ENCODE assay signal across 15 cellular contexts in genomic region chr5:17146280-17146841, GRCh38.
DNase-seq lines count a peak whose midpoint lies in the region; ATAC-seq, FAIRE-seq and TF ChIP-seq lines count a peak whose summit lies in the region.
"Had no signal": no experiment of that assay in that cellular context is flagged by ENCODE, and none has a peak within 500 bp of the region (broad histone marks: within the 10 kb centered on the region; RNA-seq: fewer than 3 reads in every experiment).

No MANE protein-coding gene starts in this region.

- intact Hi-C loops in K562 (cut with micrococcal nuclease) = no loop called here
- intact Hi-C loops in sciatic nerve (cut with DNase I) = no loop called here

- FAIRE-seq in K562 (lab: Jason Lieb, UNC) (no peak), keratinocyte (lab: Jason Lieb, UNC) (no peak), small intestine (lab: Jason Lieb, UNC) (no peak)
- FAIRE-seq: GM19239 had no signal

- no peak for TF ChIP-seq EP300 in K562 (IDR thresholded peaks at IDR 0.05; ENCODE audit: low read length)

- BruUV-seq in K562 (replicated peaks; lab: Mats Ljungman, UMichigan) = no TSS peak

- H3K27ac ChIP-seq in HUES64 (ENCODE audit: low read depth, low read length) (peak overlapping the region; percentile 85; the same call in 1 of the 2 replicates), K562 (ENCODE audit: extremely low read depth, low read depth, low read length) (no peak overlapping the region), keratinocyte (ENCODE audit: control insufficient read depth, insufficient read depth, low read length) (no peak overlapping the region), small intestine (ENCODE audit: low read depth in 1 of 2, low read length in 1 of 2) (no peak overlapping the region)
- H3K27ac ChIP-seq: Peyer's patch had no signal

- WGBS in HUES64 = 68% methylated on average over 5 of the region's 5 CpGs
- 1% methylated on average over 4 of the region's 5 CpGs for WGBS in K562 (ENCODE audit: insufficient coverage, low coverage, missing lambda C conversion rate)
- WGBS in small intestine, 3 donors = 89 to 96% (median 92%) methylated on average over 5 of the region's 5 CpGs

- H3K27me3 ChIP-seq in HUES64 (ENCODE audit: insufficient read depth, low read length) (no peaks in the 10 kb centered on the region; the same call in 1 of the 2 replicates), K562 (ENCODE audit: control insufficient read depth in 2 of 2, insufficient read depth in 2 of 2, low read length in 2 of 2) (peaks cover 0 to 6% of the 10 kb centered on the region in 2 experiments; a peak in 1 of 5 replicates), keratinocyte (ENCODE audit: control insufficient read depth, extremely low read depth, insufficient read depth, low read length) (no peaks in the 10 kb centered on the region), small intestine (ENCODE audit: control insufficient read depth in 2 of 2, insufficient read depth in 2 of 2, low read length in 2 of 2) (no peaks in the 10 kb centered on the region)
- H3K27me3 ChIP-seq: Peyer's patch had no signal

- H3K79me2 ChIP-seq in K562 (ENCODE audit: control insufficient read depth, insufficient read depth, low read length) (no peaks in the 10 kb centered on the region), keratinocyte (ENCODE audit: control insufficient read depth, insufficient read depth, low read length) (no peaks in the 10 kb centered on the region)

- no peak overlapping the region for H3K4me3 ChIP-seq in HUES64 (ENCODE audit: low read length)
- H3K4me3 ChIP-seq in K562 = no peak overlapping the region
- no peak overlapping the region for H3K4me3 ChIP-seq in keratinocyte (ENCODE audit: control insufficient read depth in 2 of 3, extremely low read depth in 1 of 3, insufficient read depth in 2 of 3, low read depth in 1 of 3, low read length in 3 of 3)
- H3K4me3 ChIP-seq in small intestine (ENCODE audit: low read depth in 1 of 2, low read length in 2 of 2) = no peak overlapping the region
- H3K4me3 ChIP-seq: Peyer's patch had no signal

- no peak overlapping the region for H3K4me2 ChIP-seq in K562 (ENCODE audit: insufficient read depth, low read length)
- H3K4me2 ChIP-seq in keratinocyte (ENCODE audit: control insufficient read depth, extremely low read depth, insufficient read depth, low read depth, low read length) = peak overlapping the region; percentile 25
- H3K4me2 ChIP-seq: SK-N-SH had no signal

- H3K36me3 ChIP-seq in HUES64 (ENCODE audit: insufficient read depth, low read length) (no peaks in the 10 kb centered on the region), K562 (ENCODE audit: control insufficient read depth, insufficient read depth, low read length) (no peaks in the 10 kb centered on the region), keratinocyte (ENCODE audit: control insufficient read depth in 2 of 2, extremely low read depth in 1 of 2, insufficient read depth in 2 of 2, low read length in 2 of 2) (no peaks in the 10 kb centered on the region), small intestine (ENCODE audit: control insufficient read depth in 2 of 2, insufficient read depth in 2 of 2, low read length in 2 of 2) (no peaks in the 10 kb centered on the region)
- H3K36me3 ChIP-seq: Peyer's patch had no signal

- no peak for DNase-seq in K562 (ENCODE audit: extremely low read depth in 1 of 4, low spot score in 3 of 4)
- no peak for DNase-seq in keratinocyte (ENCODE audit: low read depth, low spot score)
- DNase-seq in small intestine = no peak
- no peak for DNase-seq in sciatic nerve (ENCODE audit: low spot score)
- DNase-seq: CD4-positive, CD25-positive, alpha-beta regulatory T cell; NCI-H1436; NCI-H2029 treated with DMSO at 0.1 percent for 48 hours; Peyer's patch; Right ventricle myocardium superior; SK-N-SH; T-helper 1 cell had no signal

- H4K20me1 ChIP-seq in K562 (replicated peaks; ENCODE audit: control insufficient read depth, insufficient read depth, low read length) (no peaks in the 10 kb centered on the region), keratinocyte (ENCODE audit: control insufficient read depth, extremely low read depth, insufficient read depth, low read length) (no peaks in the 10 kb centered on the region)

- in situ Hi-C loops in K562 (cut with MboI) = no loop called here

- TF ChIP-seq RAD21 in K562 (CRISPR knock-in tag; conservative IDR thresholded peaks at IDR 0.05 in 1 of 2, IDR thresholded peaks at IDR 0.05 in 1 of 2) = no peak

- dilution Hi-C loops in keratinocyte (cut with MboI; ENCODE audit: extremely low pct_ligation_motif_present, low sequenced_read_pairs) = no loop called here

- H3K4me1 ChIP-seq in HUES64 (ENCODE audit: insufficient read depth, low read length) (peaks cover 23% of the 10 kb centered on the region), K562 (replicated peaks in 1 of 2; ENCODE audit: control insufficient read depth in 2 of 2, insufficient read depth in 2 of 2, low read length in 2 of 2) (no peaks in the 10 kb centered on the region), keratinocyte (ENCODE audit: control insufficient read depth, extremely low read depth, insufficient read depth, low read length) (peaks cover 9% of the 10 kb centered on the region), small intestine (ENCODE audit: control insufficient read depth in 2 of 2, insufficient read depth in 1 of 2, low read depth in 1 of 2, low read length in 1 of 2) (peaks cover 0 to 3% of the 10 kb centered on the region in 2 donors)
- H3K4me1 ChIP-seq: Peyer's patch had no signal

- no peak for ATAC-seq in K562
- ATAC-seq in HG02798 (IDR thresholded peaks at IDR 0.05; ENCODE audit: poor library complexity, unreplicated experiment) = no peak
- ATAC-seq in sciatic nerve = no peak
- ATAC-seq in GM21360 (IDR thresholded peaks at IDR 0.05; ENCODE audit: unreplicated experiment) = no peak

- no peak for TF ChIP-seq CTCF in K562 (IDR thresholded peaks at IDR 0.05 in 2 of 3, conservative IDR thresholded peaks at IDR 0.05 in 1 of 3; ENCODE audit: insufficient read depth in 2 of 3, low read depth in 1 of 3, low read length in 3 of 3)
- TF ChIP-seq CTCF in keratinocyte (optimal IDR thresholded peaks at IDR 0.05 in 1 of 3, IDR thresholded peaks at IDR 0.05 in 1 of 3, conservative IDR thresholded peaks at IDR 0.05 in 1 of 3; ENCODE audit: extremely low read depth in 1 of 3, insufficient read depth in 2 of 3, low read length in 3 of 3) = no peak

- CTCF ChIA-PET in K562 (lab: Yijun Ruan, JAX; ENCODE audit: low intra/inter-chr PET ratio) = no interaction called here

- H3K9me3 ChIP-seq in HUES64 (ENCODE audit: insufficient read depth, low read depth, low read length) (no peaks in the 10 kb centered on the region), K562 (replicated peaks; ENCODE audit: control insufficient read depth, insufficient read depth, low read depth, low read length) (no peaks in the 10 kb centered on the region), keratinocyte (ENCODE audit: control insufficient read depth, low read depth, low read length) (no peaks in the 10 kb centered on the region), small intestine (ENCODE audit: control insufficient read depth, low read depth) (no peaks in the 10 kb centered on the region)
- H3K9me3 ChIP-seq: Peyer's patch, SK-N-SH had no signal

- POLR2A ChIA-PET in K562 (lab: Yijun Ruan, JAX) = no interaction called here

- H3K9me1 ChIP-seq in K562 (ENCODE audit: control insufficient read depth, insufficient read depth, low read length) (no peaks in the 10 kb centered on the region), keratinocyte (ENCODE audit: control insufficient read depth, extremely low read depth, insufficient read depth, low read length) (no peaks in the 10 kb centered on the region)

- no peak for TF ChIP-seq POLR2A in K562 (conservative IDR thresholded peaks at IDR 0.05)

- H3K9ac ChIP-seq in HUES64 (ENCODE audit: low read depth, low read length) = 0 out of 2 replicates have a peak overlapping the region, but pooled peaks have one; percentile 15
- no peak overlapping the region for H3K9ac ChIP-seq in K562 (ENCODE audit: insufficient read depth in 1 of 2, low read depth in 2 of 2, low read length in 2 of 2)
- no peak overlapping the region for H3K9ac ChIP-seq in keratinocyte (ENCODE audit: control insufficient read depth, extremely low read depth, insufficient read depth, low read length)
- H3K9ac ChIP-seq: SK-N-SH had no signal

- H2AFZ ChIP-seq in K562 (ENCODE audit: low read depth, low read length) (no peak overlapping the region), keratinocyte (ENCODE audit: control insufficient read depth, low read length) (no peak overlapping the region)

TF ChIP-seq in K562, 482 proteins besides CTCF, POLR2A, EP300 and RAD21 (continues in another document):
- TF ChIP-seq ZNF592 (IDR thresholded peaks at IDR 0.05) = no peak
